In the genomic region with DNA sequence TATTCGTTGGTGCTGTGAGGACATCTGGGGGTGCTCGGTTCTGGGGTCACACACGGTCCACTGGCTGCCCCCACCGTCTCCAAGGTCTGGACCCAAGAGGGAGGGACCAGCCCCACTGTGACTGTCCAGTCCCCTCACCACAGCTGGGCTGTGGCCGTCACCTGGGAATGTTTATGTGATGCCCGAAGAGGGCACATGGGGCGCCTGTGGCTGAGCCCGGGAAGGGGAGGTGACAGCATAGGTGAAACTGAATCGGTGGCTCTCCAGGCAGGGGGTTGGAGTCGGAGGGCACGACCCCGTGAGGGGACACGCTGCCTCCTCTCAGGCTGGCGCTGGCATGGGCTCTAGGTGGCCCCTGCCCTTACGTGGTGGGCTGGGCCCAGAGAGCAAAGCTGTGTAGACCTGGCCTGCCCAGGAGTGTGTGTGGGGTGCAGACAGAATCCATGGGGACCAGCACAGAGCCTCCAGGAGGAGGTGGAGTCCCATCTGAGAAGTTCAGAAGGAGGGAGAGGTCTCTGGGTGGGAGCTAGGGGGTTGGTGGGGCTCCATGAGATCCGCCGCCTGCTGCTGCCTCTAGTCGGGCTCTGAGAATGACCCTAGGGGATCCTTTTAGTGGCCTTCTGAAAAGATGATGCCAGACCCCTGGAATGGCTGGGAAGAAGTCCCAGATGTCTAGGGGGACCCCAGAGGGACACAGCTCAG, we compare ENCODE assay signal across 11 cellular contexts. TPM values are rescaled to one million over a fixed set of nuclear protein-coding genes. Genes with fewer than 3 reads are reported as not detected.
A peak's percentile ranks its signal among the peaks of the same experiment; 100 is the strongest.
DNase-seq lines count a peak whose midpoint lies in the region; ATAC-seq, FAIRE-seq and TF ChIP-seq lines count a peak whose summit lies in the region.
"Had no signal": no experiment of that assay in that cellular context is flagged by ENCODE, and none has a peak within 500 bp of the region (broad histone marks: within the 10 kb centered on the region; RNA-seq: fewer than 3 reads in every experiment).

No MANE protein-coding gene starts in this region.

- H3K4me1 ChIP-seq in BE2C, result peaks cover 41% of the 10 kb centered on the region
- H3K4me1 ChIP-seq in RWPE2 (ENCODE audit: insufficient read depth, poor library complexity, severe bottlenecking), result peaks cover 24% of the 10 kb centered on the region
- H3K4me1 ChIP-seq in endothelial cell of umbilical vein (ENCODE audit: control insufficient read depth, extremely low read depth, insufficient read depth, low read length), result peaks cover 35% of the 10 kb centered on the region
- H3K4me1 ChIP-seq in neural progenitor cell, result peaks cover 7% of the 10 kb centered on the region
- H3K4me1 ChIP-seq: parathyroid adenoma had no signal

- no peaks in the 10 kb centered on the region for H3K36me3 ChIP-seq in BE2C
- H3K36me3 ChIP-seq in RWPE2 (ENCODE audit: low read depth), result peaks cover 15% of the 10 kb centered on the region; the same call in 1 of the 2 replicates
- H3K36me3 ChIP-seq in endothelial cell of umbilical vein (ENCODE audit: control insufficient read depth in 2 of 2, extremely low read depth in 1 of 2, insufficient read depth in 2 of 2, low read length in 2 of 2), result peaks cover 5 to 20% of the 10 kb centered on the region in 2 experiments
- no peaks in the 10 kb centered on the region for H3K36me3 ChIP-seq in neural progenitor cell

- CTCF ChIA-PET in endothelial cell of umbilical vein (lab: Charles Lee), result interaction anchor here (0.8 to 3.8 kb wide), 4 partner anchors 10 to 53 kb away, joined by 3 to 15 read pairs (median 3); a partner anchor contains a TSS

- H3K4me1 Mint-ChIP-seq in neural progenitor cell, result peaks cover 6% of the 10 kb centered on the region

- intact Hi-C loops in endothelial cell of umbilical vein (cut with micrococcal nuclease), result no loop called here

- peak overlapping the region; percentile 24; the same call in 1 of the 2 replicates for H3K4me3 ChIP-seq in BE2C (ENCODE audit: low read depth, low read length)
- H3K4me3 ChIP-seq in RWPE2 (ENCODE audit: severe bottlenecking), result peak overlapping the region; percentile 92
- H3K4me3 ChIP-seq in endothelial cell of umbilical vein (replicated peaks in 1 of 3; ENCODE audit: insufficient read depth in 1 of 3, low read depth in 1 of 3, low read length in 3 of 3), result peak overlapping the region in 2 of 3 experiments; percentile 71 to 80
- no peak overlapping the region for H3K4me3 ChIP-seq in neural progenitor cell

- H3K27ac ChIP-seq in RWPE2 (ENCODE audit: poor library complexity, severe bottlenecking), result peak overlapping the region; percentile 67
- H3K27ac ChIP-seq in endothelial cell of umbilical vein (ENCODE audit: insufficient read depth, low read depth, low read length), result no peak overlapping the region
- H3K27ac ChIP-seq in neural progenitor cell, result no peak overlapping the region
- H3K27ac ChIP-seq: parathyroid adenoma had no signal

- TF ChIP-seq POLR2A in endothelial cell of umbilical vein (IDR thresholded peaks at IDR 0.05; ENCODE audit: low read depth, low read length), result no peak

- H3K9ac ChIP-seq in endothelial cell of umbilical vein (replicated peaks; ENCODE audit: extremely low read depth, insufficient read depth, low read length), result peak overlapping the region; percentile 79
- no peak overlapping the region for H3K9ac ChIP-seq in neural progenitor cell
- H3K9ac ChIP-seq: parathyroid adenoma had no signal

- H3K9me1 ChIP-seq in endothelial cell of umbilical vein (replicated peaks; ENCODE audit: control insufficient read depth, extremely low read depth, insufficient read depth, low read length), result no peaks in the 10 kb centered on the region

- H3K36me3 Mint-ChIP-seq in neural progenitor cell, result no peaks in the 10 kb centered on the region

- H3F3A ChIP-seq in neural progenitor cell (ENCODE audit: low read depth), result peaks cover 15% of the 10 kb centered on the region

- no peak for ATAC-seq in RWPE2 (ENCODE audit: low read depth)
- ATAC-seq in HG02840 (IDR thresholded peaks at IDR 0.05; ENCODE audit: low FRiP score, unreplicated experiment), result no peak
- ATAC-seq in HG03442 (IDR thresholded peaks at IDR 0.05; ENCODE audit: unreplicated experiment), result no peak

- no peak for TF ChIP-seq CTCF in BE2C (IDR thresholded peaks at IDR 0.05; ENCODE audit: low read depth, low read length)
- no peak for TF ChIP-seq CTCF in RWPE2 (IDR thresholded peaks at IDR 0.05; ENCODE audit: poor library complexity, severe bottlenecking)
- TF ChIP-seq CTCF in endothelial cell of umbilical vein (IDR thresholded peaks at IDR 0.05; ENCODE audit: extremely low read depth in 1 of 2, insufficient read depth in 1 of 2, low read depth in 1 of 2, low read length in 2 of 2), result no peak
- TF ChIP-seq CTCF in neural progenitor cell (IDR thresholded peaks at IDR 0.05), result no peak

- POLR2A ChIA-PET in endothelial cell of umbilical vein (lab: Charles Lee), result interaction anchor here (0.6 to 3.1 kb wide), 3 partner anchors 13 to 30 kb away, joined by 3 to 8 read pairs (median 3); no protein-coding TSS in a partner anchor

- no peaks in the 10 kb centered on the region for H3K9me3 ChIP-seq in BE2C
- no peaks in the 10 kb centered on the region for H3K9me3 ChIP-seq in RWPE2 (ENCODE audit: severe bottlenecking)
- no peaks in the 10 kb centered on the region for H3K9me3 ChIP-seq in endothelial cell of umbilical vein (replicated peaks; ENCODE audit: control insufficient read depth, insufficient read depth, low read length)
- no peaks in the 10 kb centered on the region for H3K9me3 ChIP-seq in neural progenitor cell (ENCODE audit: low read depth)

- DNase-seq in BE2C (no peak), RWPE2 (ENCODE audit: low spot score) (no peak), endothelial cell of umbilical vein (ENCODE audit: low read depth, low spot score) (no peak), neural progenitor cell (ENCODE audit: low spot score) (no peak), NCI-H1417 (lab: John Stamatoyannopoulos, UW) (no peak), HTR-8/SVneo (ENCODE audit: insufficient read length, low spot score) (no peak)
- DNase-seq: cerebellar nuclear complex had no signal

- dilution Hi-C loops in endothelial cell of umbilical vein (cut with MboI; ENCODE audit: extremely low pct_ligation_motif_present, low sequenced_read_pairs), result no loop called here

- peak overlapping the region; percentile 85 for H3K4me3 Mint-ChIP-seq in neural progenitor cell

- TSS peak; percentile 55 for BruUV-seq in endothelial cell of umbilical vein (replicated peaks; lab: Mats Ljungman, UMichigan)

- FAIRE-seq in endothelial cell of umbilical vein (lab: Jason Lieb, UNC), result no peak
- no peak for FAIRE-seq in HTR-8/SVneo (lab: Jason Lieb, UNC)
- FAIRE-seq: G401.6 had no signal

- peaks cover 14% of the 10 kb centered on the region for H3K9me3 Mint-ChIP-seq in neural progenitor cell

- no peaks in the 10 kb centered on the region for H4K20me1 ChIP-seq in endothelial cell of umbilical vein (replicated peaks; ENCODE audit: control insufficient read depth, extremely low read depth, insufficient read depth, low read length)
- H4K20me1 ChIP-seq in neural progenitor cell (ENCODE audit: low read depth), result peaks cover 6% of the 10 kb centered on the region

- H3K4me2 ChIP-seq in endothelial cell of umbilical vein (ENCODE audit: insufficient read depth, low read length), result peak overlapping the region; percentile 44
- H3K4me2 ChIP-seq in neural progenitor cell, result peak overlapping the region; percentile 95

- H3K27me3 ChIP-seq in BE2C (no peaks in the 10 kb centered on the region), RWPE2 (ENCODE audit: insufficient read depth, poor library complexity, severe bottlenecking) (no peaks in the 10 kb centered on the region), endothelial cell of umbilical vein (ENCODE audit: control insufficient read depth in 2 of 2, insufficient read depth in 2 of 2, low read length in 2 of 2) (no peaks in the 10 kb centered on the region), neural progenitor cell (peaks cover 35% of the 10 kb centered on the region)

- H3K27me3 Mint-ChIP-seq in neural progenitor cell (ENCODE audit: insufficient read depth, low read depth), result peaks cover 6% of the 10 kb centered on the region

- H2AFZ ChIP-seq in endothelial cell of umbilical vein (ENCODE audit: low read depth, low read length) (no peak overlapping the region), neural progenitor cell (replicated peaks) (no peak overlapping the region)

- H3K79me2 ChIP-seq in endothelial cell of umbilical vein (ENCODE audit: control insufficient read depth, insufficient read depth, low read length), result peaks cover 47% of the 10 kb centered on the region
- no peaks in the 10 kb centered on the region for H3K79me2 ChIP-seq in neural progenitor cell (ENCODE audit: low read depth)
- H3K79me2 ChIP-seq: parathyroid adenoma had no signal

- no peak overlapping the region for H3K27ac Mint-ChIP-seq in neural progenitor cell

TF ChIP-seq in endothelial cell of umbilical vein, 7 proteins besides CTCF, POLR2A, EP300 and RAD21 (continues in another document):
- no peak for TF ChIP-seq FOS (IDR thresholded peaks at IDR 0.05; ENCODE audit: borderline replicate concordance, insufficient read depth, low read length)
- TF ChIP-seq, protein P1, sequence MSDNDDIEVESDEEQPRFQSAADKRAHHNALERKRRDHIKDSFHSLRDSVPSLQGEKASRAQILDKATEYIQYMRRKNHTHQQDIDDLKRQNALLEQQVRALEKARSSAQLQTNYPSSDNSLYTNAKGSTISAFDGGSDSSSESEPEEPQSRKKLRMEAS (IDR thresholded peaks at IDR 0.05; ENCODE audit: insufficient read depth, insufficient read length), result no peak

RNA-seq across cellular contexts. Expression of a gene that starts 1.8 kb away (rescaled TPM):
- 2.9 TPM for polyA plus RNA-seq in BE2C (2012; ENCODE audit: insufficient read depth, insufficient read length, low read depth)
- total RNA-seq in endothelial cell of umbilical vein, result 52.4 and 76.0 TPM in 2 replicates
- 95.5 and 132 TPM in 2 replicates for polyA plus RNA-seq in endothelial cell of umbilical vein
- polyA plus RNA-seq in endothelial cell of umbilical vein (2011; cell fraction: cytosol; rRNA removed), result 53.7 and 82.1 TPM in 2 replicates
- 43.5 and 57.1 TPM in 2 replicates for polyA plus RNA-seq in endothelial cell of umbilical vein (2011; cell fraction: nucleus; rRNA removed)
- 42.0 and 58.4 TPM in 2 replicates for polyA plus RNA-seq in endothelial cell of umbilical vein (2012)
- 43.6 and 49.1 TPM in 2 replicates for polyA minus RNA-seq in endothelial cell of umbilical vein
- 11.2 TPM for polyA minus RNA-seq in endothelial cell of umbilical vein (2011; cell fraction: cytosol; rRNA and poly(A)+ RNA removed)
- 10.4 and 18.2 TPM in 2 replicates for polyA minus RNA-seq in endothelial cell of umbilical vein (2011; cell fraction: nucleus; rRNA and poly(A)+ RNA removed)
- total RNA-seq in neural progenitor cell (ENCODE audit: low replicate concordance), result 2.0 and 5.5 TPM in 2 replicates

RNA-seq across cellular contexts. Expression of a gene that starts 51.9 kb away (rescaled TPM):
- 378 TPM for polyA plus RNA-seq in BE2C (2012; ENCODE audit: insufficient read depth, insufficient read length, low read depth)
- total RNA-seq in endothelial cell of umbilical vein, result 236 and 286 TPM in 2 replicates
- 715 and 879 TPM in 2 replicates for polyA plus RNA-seq in endothelial cell of umbilical vein
- polyA plus RNA-seq in endothelial cell of umbilical vein (2011; cell fraction: cytosol; rRNA removed), result 471 and 517 TPM in 2 replicates
- 987 and 1,149 TPM in 2 replicates for polyA plus RNA-seq in endothelial cell of umbilical vein (2011; cell fraction: nucleus; rRNA removed)
- polyA plus RNA-seq in endothelial cell of umbilical vein (2012), result 309 and 348 TPM in 2 replicates
- 491 and 545 TPM in 2 replicates for polyA minus RNA-seq in endothelial cell of umbilical vein
- polyA minus RNA-seq in endothelial cell of umbilical vein (2011; cell fraction: cytosol; rRNA and poly(A)+ RNA removed), result 48.3 TPM
- polyA minus RNA-seq in endothelial cell of umbilical vein (2011; cell fraction: nucleus; rRNA and poly(A)+ RNA removed), result 226 and 241 TPM in 2 replicates
- total RNA-seq in neural progenitor cell (ENCODE audit: low replicate concordance), result 164 and 378 TPM in 2 replicates
